Comparison of ENCODE assay signal across 25 cellular contexts in genomic region chr3:55283441-55283925, GRCh38.
DNase-seq lines count a peak whose midpoint lies in the region; ATAC-seq, FAIRE-seq and TF ChIP-seq lines count a peak whose summit lies in the region.
"Had no signal": no experiment of that assay in that cellular context is flagged by ENCODE, and none has a peak within 500 bp of the region (broad histone marks: within the 10 kb centered on the region; RNA-seq: fewer than 3 reads in every experiment).

No MANE protein-coding gene starts in this region.

- no peaks in the 10 kb centered on the region for H3K27me3 ChIP-seq in astrocyte (ENCODE audit: insufficient read depth, low read length)
- H3K27me3 ChIP-seq in esophagus squamous epithelium = no peaks in the 10 kb centered on the region

- H3K9me3 ChIP-seq in astrocyte (ENCODE audit: insufficient read depth, low read depth, low read length) = no peaks in the 10 kb centered on the region
- H3K9me3 ChIP-seq in esophagus squamous epithelium = no peaks in the 10 kb centered on the region
- H3K9me3 ChIP-seq: HAP-1 had no signal

- 78 to 82% methylated on average over 1 to 2 of the region's 2 CpGs for WGBS in esophagus squamous epithelium, 2 donors

- H3K79me2 ChIP-seq in astrocyte (ENCODE audit: insufficient read depth, low read length) = no peaks in the 10 kb centered on the region

- H3K4me2 ChIP-seq in astrocyte (ENCODE audit: low read length) = no peak overlapping the region

- ATAC-seq in stimulated activated effector memory CD8-positive, alpha-beta T cell treated with anti-CD3 and anti-CD28 coated beads, Interleukin-12 subunit alpha, Interleukin-12 subunit beta, amount 100 ng/mL, for 72 hours = no peak
- ATAC-seq: HepG2, Panc1, SK-N-SH treated with all-trans-retinoic acid at 6 μM for 48 hours had no signal

- H3K4me3 ChIP-seq in astrocyte (ENCODE audit: insufficient read depth, low read depth, low read length) (no peak overlapping the region), esophagus squamous epithelium (no peak overlapping the region)
- H3K4me3 ChIP-seq: HAP-1 had no signal

- H2AFZ ChIP-seq in astrocyte (ENCODE audit: low read depth, low read length) = no peak overlapping the region

- H3K9me3 Mint-ChIP-seq in astrocyte (ENCODE audit: unreplicated experiment) = no peaks in the 10 kb centered on the region
- peaks cover 3% of the 10 kb centered on the region for H3K9me3 Mint-ChIP-seq in stimulated activated effector memory CD8-positive, alpha-beta T cell treated with anti-CD3 and anti-CD28 coated beads, Interleukin-12 subunit alpha, Interleukin-12 subunit beta, amount 100 ng/mL, for 72 hours

- DNase-seq in NCI-H146 (lab: John Stamatoyannopoulos, UW) = peak; percentile 43
- DNase-seq in NCI-H146 treated with DMSO at 0.1 percent for 48 hours (lab: John Stamatoyannopoulos, UW; ENCODE audit: unreplicated experiment) = no peak
- DNase-seq in astrocyte (ENCODE audit: low read depth) = no peak
- DNase-seq in iPS-NIHi7 (ENCODE audit: extremely low spot score) = peak; percentile 27
- DNase-seq in NOMO-1 treated with DMSO at 0.1 percent for 48 hours (lab: John Stamatoyannopoulos, UW; ENCODE audit: unreplicated experiment) = no peak
- DNase-seq in mucosa of gallbladder (ENCODE audit: low spot score) = no peak
- no peak for DNase-seq in esophagus squamous epithelium (lab: John Stamatoyannopoulos, UW)
- no peak for DNase-seq in stimulated activated effector memory CD8-positive, alpha-beta T cell treated with anti-CD3 and anti-CD28 coated beads, Interleukin-12 subunit alpha, Interleukin-12 subunit beta, amount 100 ng/mL, for 72 hours (ENCODE audit: low spot score in 2 of 2)
- DNase-seq: ACHN; Calu3; CD8-positive, alpha-beta memory T cell; GDM1; KBM-7; NCI-H1092; NCI-H1436; NCI-H2029 treated with DMSO at 0.1 percent for 48 hours; NCI-H226; NK-92 treated with Interleukin-12 subunit alpha and Interleukin-12 subunit beta, amount 100 ng/mL, for 24 hours had no signal

- no peaks in the 10 kb centered on the region for H4K20me1 ChIP-seq in astrocyte (ENCODE audit: insufficient read depth, low read length)

- H3K4me1 ChIP-seq in astrocyte (ENCODE audit: insufficient read depth, low read length) (no peaks in the 10 kb centered on the region), esophagus squamous epithelium (no peaks in the 10 kb centered on the region)
- H3K4me1 ChIP-seq: HAP-1 had no signal

- peak; percentile 20 for FAIRE-seq in astrocyte (lab: Jason Lieb, UNC)
- FAIRE-seq: GM18507, HepG2 had no signal

- no peak overlapping the region for H3K27ac ChIP-seq in astrocyte (ENCODE audit: low read depth, low read length)
- H3K27ac ChIP-seq in esophagus squamous epithelium = no peak overlapping the region
- H3K27ac ChIP-seq: 22Rv1, C4-2B had no signal

- H3K36me3 ChIP-seq in astrocyte (ENCODE audit: insufficient read depth, low read length) (no peaks in the 10 kb centered on the region), esophagus squamous epithelium (no peaks in the 10 kb centered on the region)
- H3K36me3 ChIP-seq: HAP-1 had no signal

- H3K4me3 Mint-ChIP-seq in astrocyte (ENCODE audit: unreplicated experiment) = no peak overlapping the region
- H3K4me3 Mint-ChIP-seq in stimulated activated effector memory CD8-positive, alpha-beta T cell treated with anti-CD3 and anti-CD28 coated beads, Interleukin-12 subunit alpha, Interleukin-12 subunit beta, amount 100 ng/mL, for 72 hours = no peak overlapping the region
- H3K4me3 Mint-ChIP-seq: CD8-positive, alpha-beta memory T cell had no signal

- no peak overlapping the region for H3K9ac ChIP-seq in astrocyte (ENCODE audit: low read length)

- no peaks in the 10 kb centered on the region for H3K27me3 Mint-ChIP-seq in astrocyte (ENCODE audit: low read depth, unreplicated experiment)
- H3K27me3 Mint-ChIP-seq: CD8-positive, alpha-beta memory T cell had no signal

- no peak for TF ChIP-seq POLR2A in esophagus squamous epithelium (IDR thresholded peaks at IDR 0.05)

- H3K36me3 Mint-ChIP-seq in astrocyte (ENCODE audit: low read depth, unreplicated experiment) = no peaks in the 10 kb centered on the region
- H3K36me3 Mint-ChIP-seq in stimulated activated effector memory CD8-positive, alpha-beta T cell treated with anti-CD3 and anti-CD28 coated beads, Interleukin-12 subunit alpha, Interleukin-12 subunit beta, amount 100 ng/mL, for 72 hours = no peaks in the 10 kb centered on the region
- H3K36me3 Mint-ChIP-seq: CD8-positive, alpha-beta memory T cell had no signal

- no peaks in the 10 kb centered on the region for H3K4me1 Mint-ChIP-seq in astrocyte (ENCODE audit: low read depth, unreplicated experiment)
- H3K4me1 Mint-ChIP-seq in stimulated activated effector memory CD8-positive, alpha-beta T cell treated with anti-CD3 and anti-CD28 coated beads, Interleukin-12 subunit alpha, Interleukin-12 subunit beta, amount 100 ng/mL, for 72 hours = no peaks in the 10 kb centered on the region
- H3K4me1 Mint-ChIP-seq: CD8-positive, alpha-beta memory T cell had no signal

- TF ChIP-seq CTCF in astrocyte (IDR thresholded peaks at IDR 0.05; ENCODE audit: insufficient read depth, low read depth, low read length) (no peak), esophagus squamous epithelium (IDR thresholded peaks at IDR 0.05) (no peak)

- intact Hi-C loops in esophagus squamous epithelium (cut with DNase I) = no loop called here

- no peak overlapping the region for H3K27ac Mint-ChIP-seq in astrocyte (ENCODE audit: unreplicated experiment)
- no peak overlapping the region for H3K27ac Mint-ChIP-seq in stimulated activated effector memory CD8-positive, alpha-beta T cell treated with anti-CD3 and anti-CD28 coated beads, Interleukin-12 subunit alpha, Interleukin-12 subunit beta, amount 100 ng/mL, for 72 hours
- H3K27ac Mint-ChIP-seq: CD8-positive, alpha-beta memory T cell had no signal

Comparison
In these comparisons a context has a peak if more than half of its experiments do, and no peak if none do; other contexts are left out.
1. DNase-seq: peak in NCI-H146 (single experiment) and iPS-NIHi7 (single experiment); none in NCI-H146 treated with DMSO at 0.1 percent for 48 hours (single experiment), astrocyte (single experiment), NOMO-1 treated with DMSO at 0.1 percent for 48 hours (single experiment), mucosa of gallbladder (single experiment), esophagus squamous epithelium (single experiment) and stimulated activated effector memory CD8-positive, alpha-beta T cell treated with anti-CD3 and anti-CD28 coated beads, Interleukin-12 subunit alpha, Interleukin-12 subunit beta, amount 100 ng/mL, for 72 hours (0 of 2).